In the genomic region with DNA sequence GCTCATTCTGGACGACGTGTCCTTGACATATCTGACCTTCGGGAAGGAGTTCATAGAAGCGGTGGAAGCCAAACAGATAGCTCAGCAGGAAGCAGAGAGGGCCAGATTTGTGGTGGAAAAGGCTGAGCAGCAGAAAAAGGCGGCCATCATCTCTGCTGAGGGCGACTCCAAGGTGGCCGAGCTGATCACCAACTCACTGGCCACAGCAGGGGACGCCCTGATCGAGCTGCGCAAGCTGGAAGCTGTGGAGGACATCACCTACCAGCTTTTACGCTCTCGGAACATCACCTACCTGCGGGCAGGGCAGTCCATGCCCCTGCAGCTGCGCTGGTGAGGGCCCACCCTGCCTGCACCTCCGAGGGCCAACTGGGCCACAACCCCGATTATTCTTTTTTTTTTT, we compare ENCODE assay signal across 8 cellular contexts.
"Had no signal": no experiment of that assay in that cellular context is flagged by ENCODE, and none has a peak within 500 bp of the region (broad histone marks: within the 10 kb centered on the region; RNA-seq: fewer than 3 reads in every experiment).

No MANE protein-coding gene starts in this region.

- FAIRE-seq: G401.6, GM12878, GM12891, GM12892, GM18507, GM19239 had no signal

- H3K4me3 ChIP-seq: GM12878 had no signal

- DNase-seq: GDM1, GF-D8 had no signal

- ATAC-seq: GM12878 had no signal
